ENCODE assay signal across 13 cellular contexts in genomic region chr10:69684020-69684980, GRCh38. TPM values are rescaled to one million over a fixed set of nuclear protein-coding genes. Genes with fewer than 3 reads are reported as not detected.
DNase-seq lines count a peak whose midpoint lies in the region; ATAC-seq and TF ChIP-seq lines count a peak whose summit lies in the region.
"Had no signal": no experiment of that assay in that cellular context is flagged by ENCODE, and none has a peak within 500 bp of the region (broad histone marks: within the 10 kb centered on the region; RNA-seq: fewer than 3 reads in every experiment).

No MANE protein-coding gene starts in this region.

- TF ChIP-seq CTCF in lower lobe of right lung (IDR thresholded peaks at IDR 0.05) (no peak), esophagus muscularis mucosa (IDR thresholded peaks at IDR 0.05) (no peak)

- H3K36me3 ChIP-seq in MG63 = no peaks in the 10 kb centered on the region
- no peaks in the 10 kb centered on the region for H3K36me3 ChIP-seq in esophagus (ENCODE audit: control insufficient read depth in 2 of 2, insufficient read depth in 2 of 2, low read length in 1 of 2)
- no peaks in the 10 kb centered on the region for H3K36me3 ChIP-seq in lower lobe of right lung
- H3K36me3 ChIP-seq in thymus (ENCODE audit: control insufficient read depth, insufficient read depth) = no peaks in the 10 kb centered on the region
- H3K36me3 ChIP-seq in esophagus muscularis mucosa = no peaks in the 10 kb centered on the region

- no peak for TF ChIP-seq EP300 in esophagus muscularis mucosa (IDR thresholded peaks at IDR 0.05)

- H3K27me3 ChIP-seq in MG63 (peaks cover 16% of the 10 kb centered on the region), esophagus (ENCODE audit: control insufficient read depth in 1 of 2, insufficient read depth in 2 of 2, low read length in 2 of 2) (no peaks in the 10 kb centered on the region), lower lobe of right lung (ENCODE audit: low read depth) (no peaks in the 10 kb centered on the region), thymus (ENCODE audit: control insufficient read depth, insufficient read depth) (no peaks in the 10 kb centered on the region), esophagus muscularis mucosa (peaks cover 0 to 7% (median 0%) of the 10 kb centered on the region in 4 donors)

- H3K9me3 ChIP-seq in MG63 = no peaks in the 10 kb centered on the region
- H3K9me3 ChIP-seq in esophagus (ENCODE audit: control insufficient read depth in 2 of 2, insufficient read depth in 1 of 2, low read depth in 1 of 2, low read length in 1 of 2) = no peaks in the 10 kb centered on the region
- no peaks in the 10 kb centered on the region for H3K9me3 ChIP-seq in lower lobe of right lung
- no peaks in the 10 kb centered on the region for H3K9me3 ChIP-seq in thymus (ENCODE audit: control insufficient read depth)
- H3K9me3 ChIP-seq in esophagus muscularis mucosa = no peaks in the 10 kb centered on the region

- H3K4me3 ChIP-seq in MG63 = no peak overlapping the region
- H3K4me3 ChIP-seq in esophagus (ENCODE audit: low read depth in 1 of 2, low read length in 2 of 2) = no peak overlapping the region
- H3K4me3 ChIP-seq in lower lobe of right lung = no peak overlapping the region
- no peak overlapping the region for H3K4me3 ChIP-seq in thymus (ENCODE audit: low read length)
- H3K4me3 ChIP-seq in esophagus muscularis mucosa = no peak overlapping the region

- intact Hi-C loops in lower lobe of right lung (cut with DNase I) = no loop called here
- intact Hi-C loops in esophagus muscularis mucosa (cut with DNase I) = no loop called here

- TF ChIP-seq POLR2A in esophagus muscularis mucosa (IDR thresholded peaks at IDR 0.05; ENCODE audit: low read depth) = no peak

- ATAC-seq in lower lobe of right lung (peak; percentile 89 to 90), HG02840 (IDR thresholded peaks at IDR 0.05; ENCODE audit: low FRiP score, unreplicated experiment) (no peak)
- ATAC-seq: activated CD4-positive, alpha-beta T cell treated with anti-CD3 and anti-CD28 coated beads for 36 hours had no signal

- peak overlapping the region; percentile 92 to 99 for H3K27ac ChIP-seq in esophagus (ENCODE audit: low read depth in 2 of 2, low read length in 1 of 2)
- H3K27ac ChIP-seq in lower lobe of right lung = peak overlapping the region; percentile 83
- H3K27ac ChIP-seq in thymus (ENCODE audit: low read depth) = peak overlapping the region; percentile 60
- peak overlapping the region in 2 of 4 donors; percentile 31 to 53 for H3K27ac ChIP-seq in esophagus muscularis mucosa (replicated peaks in 1 of 4)

- 45 to 50% methylated on average over 17 of the region's 17 CpGs for WGBS in esophagus, 2 donors
- WGBS in thymus = 89% methylated on average over 17 of the region's 17 CpGs
- 67% methylated on average over 17 of the region's 17 CpGs for WGBS in esophagus muscularis mucosa

- peak; percentile 31 for DNase-seq in MG63
- DNase-seq in lower lobe of right lung = peak; percentile 80
- DNase-seq in GM19240 (ENCODE audit: insufficient read length, low spot score) = no peak
- DNase-seq in esophagus muscularis mucosa (ENCODE audit: extremely low spot score) = no peak
- no peak for DNase-seq in OCI-M1 (lab: John Stamatoyannopoulos, UW)
- DNase-seq: activated CD4-positive, alpha-beta T cell treated with anti-CD3 and anti-CD28 coated beads for 36 hours; amniotic stem cell; DMS79; stimulated activated CD4-positive, alpha-beta T cell treated with anti-CD3 and anti-CD28 coated beads, Interleukin-4, amount 100 ng/mL, for 4 hours had no signal

- H3K4me1 ChIP-seq in esophagus (ENCODE audit: control insufficient read depth in 2 of 2, insufficient read depth in 2 of 2, low read length in 1 of 2) (peaks cover 7 to 14% of the 10 kb centered on the region in 2 donors), lower lobe of right lung (peaks cover 10% of the 10 kb centered on the region), thymus (ENCODE audit: control insufficient read depth, insufficient read depth, low read length) (no peaks in the 10 kb centered on the region), esophagus muscularis mucosa (peaks cover 17 to 24% (median 20%) of the 10 kb centered on the region in 4 donors)

RNA-seq across cellular contexts. Expression of gene FAM241B, which starts 54.3 kb away (rescaled TPM):
- 4.3 and 6.8 TPM in 2 replicates for total RNA-seq in MG63 (2014; rRNA removed; shearing (Covaris generic); ENCODE audit: low replicate concordance)
- polyA plus RNA-seq in esophagus (1 to 10 TPM; 4.3 to 5.2 TPM), thymus (8.3 TPM)
- total RNA-seq in lower lobe of right lung (5.0 TPM), esophagus muscularis mucosa (1 to 10 TPM; 2.0 to 9.1 (median 6.5) TPM)
- total RNA-seq: OCI-LY7 had no signal

Comparison
In these comparisons a context has a peak if more than half of its experiments do, and no peak if none do; other contexts are left out.
1. DNase-seq: peak in MG63 (single experiment) and lower lobe of right lung (single experiment); none in GM19240 (single experiment), esophagus muscularis mucosa (single experiment) and OCI-M1 (single experiment).